In the genomic region with DNA sequence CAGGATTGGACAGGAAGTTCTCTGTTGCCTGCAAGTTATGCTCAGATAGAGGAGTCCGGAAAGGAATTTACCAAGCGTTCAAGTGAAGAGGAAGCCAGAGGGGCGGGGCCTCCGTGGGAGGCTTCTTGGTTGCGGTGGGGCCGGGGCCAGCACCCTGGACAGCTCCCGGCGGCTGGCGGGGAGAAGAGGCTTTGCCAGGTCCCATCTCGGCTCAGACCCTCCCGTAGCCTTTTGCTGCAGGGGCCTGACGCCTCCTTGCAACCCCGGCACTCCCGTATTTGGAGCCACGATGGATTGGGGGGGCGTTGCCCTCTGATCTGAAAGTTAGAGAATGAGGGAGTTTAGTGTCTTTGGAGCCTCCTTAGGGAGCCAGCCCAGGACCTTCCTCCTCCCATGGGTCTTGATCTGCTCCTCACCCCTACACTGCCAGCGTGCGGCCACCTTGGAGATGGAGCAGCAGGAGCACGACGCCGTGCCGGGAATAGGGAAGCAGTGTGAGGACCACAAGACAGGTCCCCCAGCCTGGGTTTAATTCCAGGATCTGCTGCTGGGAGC, we compare ENCODE assay signal across 1 cellular context.
A peak's percentile ranks its signal among the peaks of the same experiment; 100 is the strongest.
TF ChIP-seq lines count a peak whose summit lies in the region.

No MANE protein-coding gene starts in this region.

TF ChIP-seq in HepG2, 621 proteins besides CTCF, POLR2A, EP300 and RAD21 (continued from another document and continues in another):
- TF ChIP-seq SIX1 (CRISPR knock-in tag; IDR thresholded peaks at IDR 0.05; ENCODE audit: borderline replicate concordance) (peak; percentile 63), DNMT1 (CRISPR knock-in tag; IDR thresholded peaks at IDR 0.05) (no peak), ZNF44 (CRISPR knock-in tag; IDR thresholded peaks at IDR 0.05) (no peak), ZNF329 (CRISPR knock-in tag; IDR thresholded peaks at IDR 0.05; ENCODE audit: low read depth) (no peak), TAF15 (IDR thresholded peaks at IDR 0.05; ENCODE audit: low read depth, low read length, poor library complexity, severe bottlenecking) (no peak), ESRRA (CRISPR knock-in tag; IDR thresholded peaks at IDR 0.05; ENCODE audit: low read depth) (no peak), ZIK1 (CRISPR knock-in tag; IDR thresholded peaks at IDR 0.05; ENCODE audit: borderline replicate concordance, low read depth) (peak; percentile 78; the same call in 1 of the 2 replicates), AKNA (CRISPR knock-in tag; IDR thresholded peaks at IDR 0.05; ENCODE audit: borderline replicate concordance) (0 out of 2 replicates have a peak, but pooled peaks have one; percentile 59), HBP1 (CRISPR knock-in tag; IDR thresholded peaks at IDR 0.05; ENCODE audit: low read depth) (peak; percentile 83; the same call in 1 of the 2 replicates), MATR3 (CRISPR knock-in tag; IDR thresholded peaks at IDR 0.05) (no peak), ZBTB7A (CRISPR knock-in tag; IDR thresholded peaks at IDR 0.05) (no peak), SMARCC2 (IDR thresholded peaks at IDR 0.05) (no peak), REXO4 (CRISPR knock-in tag; IDR thresholded peaks at IDR 0.05; ENCODE audit: borderline replicate concordance) (no peak), GATA4 (IDR thresholded peaks at IDR 0.05; ENCODE audit: borderline replicate concordance, low read depth) (no peak), SRSF4 (IDR thresholded peaks at IDR 0.05; ENCODE audit: low read depth, low read length, poor library complexity, severe bottlenecking) (no peak), SYNCRIP (IDR thresholded peaks at IDR 0.05; ENCODE audit: insufficient read depth, low read depth, low read length) (no peak), ZNF501 (CRISPR knock-in tag; IDR thresholded peaks at IDR 0.05) (peak; percentile 59; the same call in 1 of the 2 replicates), ZNF256 (CRISPR knock-in tag; conservative IDR thresholded peaks at IDR 0.05) (peak; percentile 86; the same call in 1 of the 2 replicates), SRY (CRISPR knock-in tag; IDR thresholded peaks at IDR 0.05) (peak; percentile 87; the same call in 1 of the 2 replicates), PHF20 (CRISPR knock-in tag; IDR thresholded peaks at IDR 0.05) (no peak), YEATS4 (CRISPR knock-in tag; IDR thresholded peaks at IDR 0.05; ENCODE audit: borderline replicate concordance) (no peak), ONECUT2 (CRISPR knock-in tag; IDR thresholded peaks at IDR 0.05) (peak; percentile 30; the same call in 1 of the 2 replicates), ZNF260 (CRISPR knock-in tag; IDR thresholded peaks at IDR 0.05; ENCODE audit: borderline replicate concordance, low read depth) (no peak), RNF2 (conservative IDR thresholded peaks at IDR 0.05; ENCODE audit: low read depth) (no peak), CCAR2 (optimal IDR thresholded peaks at IDR 0.05; ENCODE audit: low read depth, low read length) (no peak), DNMT3B (CRISPR knock-in tag; conservative IDR thresholded peaks at IDR 0.05) (no peak; the same call in 1 of the 2 replicates), HNRNPL (IDR thresholded peaks at IDR 0.05; ENCODE audit: low read depth, low read length) (no peak), CBX5 (CRISPR knock-in tag; IDR thresholded peaks at IDR 0.05; ENCODE audit: borderline replicate concordance) (peak; percentile 58; the same call in 1 of the 2 replicates), ZNF382 (CRISPR knock-in tag; IDR thresholded peaks at IDR 0.05; ENCODE audit: borderline replicate concordance) (no peak), RORA (CRISPR knock-in tag; IDR thresholded peaks at IDR 0.05) (no peak), ZNF605 (CRISPR knock-in tag; IDR thresholded peaks at IDR 0.05) (peak; percentile 84), EEA1 (CRISPR knock-in tag; IDR thresholded peaks at IDR 0.05; ENCODE audit: borderline replicate concordance) (no peak), WIZ (CRISPR knock-in tag; IDR thresholded peaks at IDR 0.05) (peak; percentile 92; the same call in 1 of the 2 replicates), RNF219 (CRISPR knock-in tag; IDR thresholded peaks at IDR 0.05) (no peak), FOXP4 (CRISPR knock-in tag; IDR thresholded peaks at IDR 0.05) (peak; percentile 41; the same call in 1 of the 2 replicates), MIER2 (CRISPR knock-in tag; IDR thresholded peaks at IDR 0.05) (peak; percentile 98), ARNT (IDR thresholded peaks at IDR 0.05) (no peak), HDAC6 (IDR thresholded peaks at IDR 0.05; ENCODE audit: low read depth, low read length) (no peak)
- TF ChIP-seq, protein P1, sequence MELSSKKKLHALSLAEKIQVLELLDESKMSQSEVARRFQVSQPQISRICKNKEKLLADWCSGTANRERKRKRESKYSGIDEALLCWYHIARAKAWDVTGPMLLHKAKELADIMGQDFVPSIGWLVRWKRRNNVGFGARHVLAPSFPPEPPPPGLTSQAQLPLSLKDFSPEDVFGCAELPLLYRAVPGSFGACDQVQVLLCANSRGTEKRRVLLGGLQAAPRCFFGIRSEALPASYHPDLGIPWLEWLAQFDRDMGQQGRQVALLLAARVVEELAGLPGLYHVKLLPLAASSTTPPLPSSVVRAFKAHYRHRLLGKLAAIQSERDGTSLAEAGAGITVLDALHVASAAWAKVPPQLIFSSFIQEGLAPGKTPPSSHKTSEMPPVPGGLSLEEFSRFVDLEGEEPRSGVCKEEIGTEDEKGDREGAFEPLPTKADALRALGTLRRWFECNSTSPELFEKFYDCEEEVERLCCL (CRISPR knock-in tag; IDR thresholded peaks at IDR 0.05; ENCODE audit: borderline replicate concordance) = no peak; the same call in 1 of the 2 replicates
- TF ChIP-seq, protein P2, sequence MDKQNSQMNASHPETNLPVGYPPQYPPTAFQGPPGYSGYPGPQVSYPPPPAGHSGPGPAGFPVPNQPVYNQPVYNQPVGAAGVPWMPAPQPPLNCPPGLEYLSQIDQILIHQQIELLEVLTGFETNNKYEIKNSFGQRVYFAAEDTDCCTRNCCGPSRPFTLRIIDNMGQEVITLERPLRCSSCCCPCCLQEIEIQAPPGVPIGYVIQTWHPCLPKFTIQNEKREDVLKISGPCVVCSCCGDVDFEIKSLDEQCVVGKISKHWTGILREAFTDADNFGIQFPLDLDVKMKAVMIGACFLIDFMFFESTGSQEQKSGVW (CRISPR knock-in tag; IDR thresholded peaks at IDR 0.05; ENCODE audit: borderline replicate concordance) = no peak
- TF ChIP-seq, protein P3, sequence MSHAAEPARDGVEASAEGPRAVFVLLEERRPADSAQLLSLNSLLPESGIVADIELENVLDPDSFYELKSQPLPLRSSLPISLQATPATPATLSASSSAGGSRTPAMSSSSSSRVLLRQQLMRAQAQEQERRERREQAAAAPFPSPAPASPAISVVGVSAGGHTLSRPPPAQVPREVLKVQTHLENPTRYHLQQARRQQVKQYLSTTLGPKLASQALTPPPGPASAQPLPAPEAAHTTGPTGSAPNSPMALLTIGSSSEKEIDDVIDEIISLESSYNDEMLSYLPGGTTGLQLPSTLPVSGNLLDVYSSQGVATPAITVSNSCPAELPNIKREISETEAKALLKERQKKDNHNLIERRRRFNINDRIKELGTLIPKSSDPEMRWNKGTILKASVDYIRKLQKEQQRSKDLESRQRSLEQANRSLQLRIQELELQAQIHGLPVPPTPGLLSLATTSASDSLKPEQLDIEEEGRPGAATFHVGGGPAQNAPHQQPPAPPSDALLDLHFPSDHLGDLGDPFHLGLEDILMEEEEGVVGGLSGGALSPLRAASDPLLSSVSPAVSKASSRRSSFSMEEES (CRISPR knock-in tag; IDR thresholded peaks at IDR 0.05) = peak; percentile 79
- TF ChIP-seq, protein P4, sequence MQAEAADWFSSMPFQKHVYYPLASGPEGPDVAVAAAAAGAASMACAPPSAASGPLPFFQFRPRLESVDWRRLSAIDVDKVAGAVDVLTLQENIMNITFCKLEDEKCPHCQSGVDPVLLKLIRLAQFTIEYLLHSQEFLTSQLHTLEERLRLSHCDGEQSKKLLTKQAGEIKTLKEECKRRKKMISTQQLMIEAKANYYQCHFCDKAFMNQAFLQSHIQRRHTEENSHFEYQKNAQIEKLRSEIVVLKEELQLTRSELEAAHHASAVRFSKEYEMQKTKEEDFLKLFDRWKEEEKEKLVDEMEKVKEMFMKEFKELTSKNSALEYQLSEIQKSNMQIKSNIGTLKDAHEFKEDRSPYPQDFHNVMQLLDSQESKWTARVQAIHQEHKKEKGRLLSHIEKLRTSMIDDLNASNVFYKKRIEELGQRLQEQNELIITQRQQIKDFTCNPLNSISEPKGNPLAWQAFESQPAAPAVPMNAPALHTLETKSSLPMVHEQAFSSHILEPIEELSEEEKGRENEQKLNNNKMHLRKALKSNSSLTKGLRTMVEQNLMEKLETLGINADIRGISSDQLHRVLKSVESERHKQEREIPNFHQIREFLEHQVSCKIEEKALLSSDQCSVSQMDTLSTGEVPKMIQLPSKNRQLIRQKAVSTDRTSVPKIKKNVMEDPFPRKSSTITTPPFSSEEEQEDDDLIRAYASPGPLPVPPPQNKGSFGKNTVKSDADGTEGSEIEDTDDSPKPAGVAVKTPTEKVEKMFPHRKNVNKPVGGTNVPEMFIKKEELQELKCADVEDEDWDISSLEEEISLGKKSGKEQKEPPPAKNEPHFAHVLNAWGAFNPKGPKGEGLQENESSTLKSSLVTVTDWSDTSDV (CRISPR knock-in tag; IDR thresholded peaks at IDR 0.05) = no peak
